1 cellular context compared by ENCODE assay signal in the genomic region with DNA sequence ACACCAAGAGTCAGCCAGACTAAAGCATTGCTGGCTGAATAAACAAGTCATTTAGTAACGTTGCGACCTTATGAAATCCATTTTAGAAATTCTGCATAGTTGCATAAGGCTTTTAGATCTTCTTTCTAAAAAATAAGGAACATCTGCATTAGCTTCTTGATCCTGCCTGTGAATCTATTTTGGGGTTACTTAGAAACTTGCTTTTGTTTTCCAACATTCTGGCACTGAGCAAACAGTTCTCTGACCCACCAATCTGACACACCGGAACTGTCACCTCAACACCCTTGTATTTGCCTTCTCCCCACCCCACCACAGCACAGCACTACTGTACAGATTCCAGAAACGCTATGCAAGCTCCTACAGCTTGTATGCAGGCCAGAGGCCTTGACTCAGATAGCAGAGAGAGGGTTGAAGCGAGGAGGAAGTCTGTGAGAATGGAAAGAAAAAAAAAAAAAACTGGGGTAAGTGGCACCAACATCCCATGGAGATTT.
TF ChIP-seq lines count a peak whose summit lies in the region.

No MANE protein-coding gene starts in this region.

TF ChIP-seq in HepG2, 621 proteins besides CTCF, POLR2A, EP300 and RAD21 (continued from another document and continues in another):
- TF ChIP-seq, protein P1, sequence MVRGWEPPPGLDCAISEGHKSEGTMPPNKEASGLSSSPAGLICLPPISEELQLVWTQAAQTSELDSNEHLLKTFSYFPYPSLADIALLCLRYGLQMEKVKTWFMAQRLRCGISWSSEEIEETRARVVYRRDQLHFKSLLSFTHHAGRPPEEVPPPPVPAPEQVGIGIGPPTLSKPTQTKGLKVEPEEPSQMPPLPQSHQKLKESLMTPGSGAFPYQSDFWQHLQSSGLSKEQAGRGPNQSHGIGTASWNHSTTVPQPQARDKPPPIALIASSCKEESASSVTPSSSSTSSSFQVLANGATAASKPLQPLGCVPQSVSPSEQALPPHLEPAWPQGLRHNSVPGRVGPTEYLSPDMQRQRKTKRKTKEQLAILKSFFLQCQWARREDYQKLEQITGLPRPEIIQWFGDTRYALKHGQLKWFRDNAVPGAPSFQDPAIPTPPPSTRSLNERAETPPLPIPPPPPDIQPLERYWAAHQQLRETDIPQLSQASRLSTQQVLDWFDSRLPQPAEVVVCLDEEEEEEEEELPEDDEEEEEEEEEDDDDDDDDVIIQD (CRISPR knock-in tag; IDR thresholded peaks at IDR 0.05; ENCODE audit: low read depth), result peak; percentile 96
- TF ChIP-seq ZNF264 (CRISPR knock-in tag; IDR thresholded peaks at IDR 0.05) (peak; percentile 26; the same call in 1 of the 2 replicates), ZNF674 (CRISPR knock-in tag; IDR thresholded peaks at IDR 0.05; ENCODE audit: low read depth) (no peak), NKX3-1 (CRISPR knock-in tag; IDR thresholded peaks at IDR 0.05) (no peak), ZNF550 (CRISPR knock-in tag; IDR thresholded peaks at IDR 0.05; ENCODE audit: borderline replicate concordance) (no peak), ZNF558 (CRISPR knock-in tag; IDR thresholded peaks at IDR 0.05; ENCODE audit: borderline replicate concordance) (no peak), MIER2 (CRISPR knock-in tag; IDR thresholded peaks at IDR 0.05) (0 out of 2 replicates have a peak, but pooled peaks have one; percentile 23), KDM3A (CRISPR knock-in tag; IDR thresholded peaks at IDR 0.05; ENCODE audit: low read depth) (0 out of 2 replicates have a peak, but pooled peaks have one; percentile 56), TBX3 (IDR thresholded peaks at IDR 0.05; ENCODE audit: borderline replicate concordance) (peak; percentile 99), CEBPG (CRISPR knock-in tag; IDR thresholded peaks at IDR 0.05) (peak; percentile 69), ZMYM4 (CRISPR knock-in tag; IDR thresholded peaks at IDR 0.05) (peak; percentile 71), NFATC3 (CRISPR knock-in tag; IDR thresholded peaks at IDR 0.05) (no peak), HOXA7 (CRISPR knock-in tag; IDR thresholded peaks at IDR 0.05) (no peak), BRCA1 (CRISPR knock-in tag; IDR thresholded peaks at IDR 0.05) (no peak), TCF7 (IDR thresholded peaks at IDR 0.05; ENCODE audit: low read depth) (peak; percentile 64; the same call in 1 of the 2 replicates), POGZ (CRISPR knock-in tag; IDR thresholded peaks at IDR 0.05) (peak; percentile 93), ZNF354B (CRISPR knock-in tag; IDR thresholded peaks at IDR 0.05) (no peak), ZNF672 (CRISPR knock-in tag; IDR thresholded peaks at IDR 0.05) (no peak), MXD4 (CRISPR knock-in tag; IDR thresholded peaks at IDR 0.05) (no peak), KLF11 (CRISPR knock-in tag; IDR thresholded peaks at IDR 0.05) (peak; percentile 56; the same call in 1 of the 2 replicates), CC2D1A (CRISPR knock-in tag; IDR thresholded peaks at IDR 0.05) (no peak), ZNF546 (CRISPR knock-in tag; conservative IDR thresholded peaks at IDR 0.05) (no peak), ZNF136 (CRISPR knock-in tag; IDR thresholded peaks at IDR 0.05; ENCODE audit: low read depth) (no peak), ZNF292 (CRISPR knock-in tag; IDR thresholded peaks at IDR 0.05; ENCODE audit: borderline replicate concordance, low read depth) (peak; percentile 99)
- TF ChIP-seq, protein P2, sequence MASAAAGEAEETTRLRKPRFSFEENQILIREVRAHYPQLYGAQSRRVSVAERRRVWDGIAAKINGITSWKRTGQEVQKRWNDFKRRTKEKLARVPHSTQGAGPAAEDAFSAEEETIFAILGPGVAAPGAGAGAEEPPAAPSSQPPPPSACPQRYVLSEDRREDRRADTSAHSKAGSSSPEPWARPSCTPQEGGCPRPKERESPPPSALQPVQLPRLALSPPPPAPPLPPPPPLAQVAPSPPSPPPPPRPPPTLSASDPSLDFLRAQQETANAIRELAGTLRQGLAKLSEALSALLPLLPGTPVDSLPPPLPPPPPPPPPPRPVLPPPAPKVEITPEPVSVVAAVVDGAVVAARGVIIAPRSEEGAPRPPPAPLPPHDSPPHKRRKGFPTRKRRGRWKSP (CRISPR knock-in tag; IDR thresholded peaks at IDR 0.05), result no peak
- TF ChIP-seq, protein P3, sequence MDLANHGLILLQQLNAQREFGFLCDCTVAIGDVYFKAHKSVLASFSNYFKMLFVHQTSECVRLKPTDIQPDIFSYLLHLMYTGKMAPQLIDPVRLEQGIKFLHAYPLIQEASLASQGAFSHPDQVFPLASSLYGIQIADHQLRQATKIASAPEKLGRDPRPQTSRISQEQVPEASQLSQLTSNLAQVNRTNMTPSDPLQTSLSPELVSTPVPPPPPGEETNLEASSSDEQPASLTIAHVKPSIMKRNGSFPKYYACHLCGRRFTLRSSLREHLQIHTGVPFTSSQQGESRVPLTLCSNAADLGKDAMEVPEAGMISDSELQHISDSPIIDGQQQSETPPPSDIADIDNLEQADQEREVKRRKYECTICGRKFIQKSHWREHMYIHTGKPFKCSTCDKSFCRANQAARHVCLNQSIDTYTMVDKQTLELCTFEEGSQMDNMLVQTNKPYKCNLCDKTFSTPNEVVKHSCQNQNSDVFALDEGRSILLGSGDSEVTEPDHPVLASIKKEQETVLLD (CRISPR knock-in tag; IDR thresholded peaks at IDR 0.05; ENCODE audit: low read depth), result no peak
- TF ChIP-seq, protein P4, sequence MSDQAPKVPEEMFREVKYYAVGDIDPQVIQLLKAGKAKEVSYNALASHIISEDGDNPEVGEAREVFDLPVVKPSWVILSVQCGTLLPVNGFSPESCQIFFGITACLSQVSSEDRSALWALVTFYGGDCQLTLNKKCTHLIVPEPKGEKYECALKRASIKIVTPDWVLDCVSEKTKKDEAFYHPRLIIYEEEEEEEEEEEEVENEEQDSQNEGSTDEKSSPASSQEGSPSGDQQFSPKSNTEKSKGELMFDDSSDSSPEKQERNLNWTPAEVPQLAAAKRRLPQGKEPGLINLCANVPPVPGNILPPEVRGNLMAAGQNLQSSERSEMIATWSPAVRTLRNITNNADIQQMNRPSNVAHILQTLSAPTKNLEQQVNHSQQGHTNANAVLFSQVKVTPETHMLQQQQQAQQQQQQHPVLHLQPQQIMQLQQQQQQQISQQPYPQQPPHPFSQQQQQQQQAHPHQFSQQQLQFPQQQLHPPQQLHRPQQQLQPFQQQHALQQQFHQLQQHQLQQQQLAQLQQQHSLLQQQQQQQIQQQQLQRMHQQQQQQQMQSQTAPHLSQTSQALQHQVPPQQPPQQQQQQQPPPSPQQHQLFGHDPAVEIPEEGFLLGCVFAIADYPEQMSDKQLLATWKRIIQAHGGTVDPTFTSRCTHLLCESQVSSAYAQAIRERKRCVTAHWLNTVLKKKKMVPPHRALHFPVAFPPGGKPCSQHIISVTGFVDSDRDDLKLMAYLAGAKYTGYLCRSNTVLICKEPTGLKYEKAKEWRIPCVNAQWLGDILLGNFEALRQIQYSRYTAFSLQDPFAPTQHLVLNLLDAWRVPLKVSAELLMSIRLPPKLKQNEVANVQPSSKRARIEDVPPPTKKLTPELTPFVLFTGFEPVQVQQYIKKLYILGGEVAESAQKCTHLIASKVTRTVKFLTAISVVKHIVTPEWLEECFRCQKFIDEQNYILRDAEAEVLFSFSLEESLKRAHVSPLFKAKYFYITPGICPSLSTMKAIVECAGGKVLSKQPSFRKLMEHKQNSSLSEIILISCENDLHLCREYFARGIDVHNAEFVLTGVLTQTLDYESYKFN (CRISPR knock-in tag; conservative IDR thresholded peaks at IDR 0.05), result peak; percentile 95
- TF ChIP-seq, protein P5, sequence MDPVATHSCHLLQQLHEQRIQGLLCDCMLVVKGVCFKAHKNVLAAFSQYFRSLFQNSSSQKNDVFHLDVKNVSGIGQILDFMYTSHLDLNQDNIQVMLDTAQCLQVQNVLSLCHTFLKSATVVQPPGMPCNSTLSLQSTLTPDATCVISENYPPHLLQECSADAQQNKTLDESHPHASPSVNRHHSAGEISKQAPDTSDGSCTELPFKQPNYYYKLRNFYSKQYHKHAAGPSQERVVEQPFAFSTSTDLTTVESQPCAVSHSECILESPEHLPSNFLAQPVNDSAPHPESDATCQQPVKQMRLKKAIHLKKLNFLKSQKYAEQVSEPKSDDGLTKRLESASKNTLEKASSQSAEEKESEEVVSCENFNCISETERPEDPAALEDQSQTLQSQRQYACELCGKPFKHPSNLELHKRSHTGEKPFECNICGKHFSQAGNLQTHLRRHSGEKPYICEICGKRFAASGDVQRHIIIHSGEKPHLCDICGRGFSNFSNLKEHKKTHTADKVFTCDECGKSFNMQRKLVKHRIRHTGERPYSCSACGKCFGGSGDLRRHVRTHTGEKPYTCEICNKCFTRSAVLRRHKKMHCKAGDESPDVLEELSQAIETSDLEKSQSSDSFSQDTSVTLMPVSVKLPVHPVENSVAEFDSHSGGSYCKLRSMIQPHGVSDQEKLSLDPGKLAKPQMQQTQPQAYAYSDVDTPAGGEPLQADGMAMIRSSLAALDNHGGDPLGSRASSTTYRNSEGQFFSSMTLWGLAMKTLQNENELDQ (CRISPR knock-in tag; IDR thresholded peaks at IDR 0.05; ENCODE audit: borderline replicate concordance), result no peak
- TF ChIP-seq, protein P6, sequence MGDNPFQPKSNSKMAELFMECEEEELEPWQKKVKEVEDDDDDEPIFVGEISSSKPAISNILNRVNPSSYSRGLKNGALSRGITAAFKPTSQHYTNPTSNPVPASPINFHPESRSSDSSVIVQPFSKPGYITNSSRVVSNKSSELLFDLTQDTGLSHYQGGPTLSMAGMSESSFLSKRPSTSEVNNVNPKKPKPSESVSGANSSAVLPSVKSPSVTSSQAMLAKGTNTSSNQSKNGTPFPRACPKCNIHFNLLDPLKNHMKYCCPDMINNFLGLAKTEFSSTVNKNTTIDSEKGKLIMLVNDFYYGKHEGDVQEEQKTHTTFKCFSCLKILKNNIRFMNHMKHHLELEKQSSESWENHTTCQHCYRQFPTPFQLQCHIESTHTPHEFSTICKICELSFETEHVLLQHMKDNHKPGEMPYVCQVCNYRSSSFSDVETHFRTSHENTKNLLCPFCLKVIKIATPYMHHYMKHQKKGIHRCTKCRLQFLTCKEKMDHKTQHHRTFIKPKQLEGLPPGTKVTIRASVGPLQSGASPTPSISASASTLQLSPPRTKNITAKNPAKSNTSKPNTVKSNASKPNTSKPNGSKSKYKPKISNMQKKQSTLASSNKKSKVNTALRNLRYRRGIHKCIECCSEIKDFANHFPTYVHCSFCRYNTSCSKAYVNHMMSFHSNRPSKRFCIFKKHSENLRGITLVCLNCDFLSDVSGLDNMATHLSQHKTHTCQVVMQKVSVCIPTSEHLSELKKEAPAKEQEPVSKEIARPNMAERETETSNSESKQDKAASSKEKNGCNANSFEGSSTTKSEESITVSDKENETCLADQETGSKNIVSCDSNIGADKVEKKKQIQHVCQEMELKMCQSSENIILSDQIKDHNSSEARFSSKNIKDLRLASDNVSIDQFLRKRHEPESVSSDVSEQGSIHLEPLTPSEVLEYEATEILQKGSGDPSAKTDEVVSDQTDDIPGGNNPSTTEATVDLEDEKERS (CRISPR knock-in tag; IDR thresholded peaks at IDR 0.05), result peak; percentile 87; the same call in 1 of the 2 replicates
- TF ChIP-seq, protein P7, sequence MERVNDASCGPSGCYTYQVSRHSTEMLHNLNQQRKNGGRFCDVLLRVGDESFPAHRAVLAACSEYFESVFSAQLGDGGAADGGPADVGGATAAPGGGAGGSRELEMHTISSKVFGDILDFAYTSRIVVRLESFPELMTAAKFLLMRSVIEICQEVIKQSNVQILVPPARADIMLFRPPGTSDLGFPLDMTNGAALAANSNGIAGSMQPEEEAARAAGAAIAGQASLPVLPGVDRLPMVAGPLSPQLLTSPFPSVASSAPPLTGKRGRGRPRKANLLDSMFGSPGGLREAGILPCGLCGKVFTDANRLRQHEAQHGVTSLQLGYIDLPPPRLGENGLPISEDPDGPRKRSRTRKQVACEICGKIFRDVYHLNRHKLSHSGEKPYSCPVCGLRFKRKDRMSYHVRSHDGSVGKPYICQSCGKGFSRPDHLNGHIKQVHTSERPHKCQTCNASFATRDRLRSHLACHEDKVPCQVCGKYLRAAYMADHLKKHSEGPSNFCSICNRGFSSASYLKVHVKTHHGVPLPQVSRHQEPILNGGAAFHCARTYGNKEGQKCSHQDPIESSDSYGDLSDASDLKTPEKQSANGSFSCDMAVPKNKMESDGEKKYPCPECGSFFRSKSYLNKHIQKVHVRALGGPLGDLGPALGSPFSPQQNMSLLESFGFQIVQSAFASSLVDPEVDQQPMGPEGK (CRISPR knock-in tag; IDR thresholded peaks at IDR 0.05), result peak; percentile 88
